10 cellular contexts compared by ENCODE assay signal in the genomic region with DNA sequence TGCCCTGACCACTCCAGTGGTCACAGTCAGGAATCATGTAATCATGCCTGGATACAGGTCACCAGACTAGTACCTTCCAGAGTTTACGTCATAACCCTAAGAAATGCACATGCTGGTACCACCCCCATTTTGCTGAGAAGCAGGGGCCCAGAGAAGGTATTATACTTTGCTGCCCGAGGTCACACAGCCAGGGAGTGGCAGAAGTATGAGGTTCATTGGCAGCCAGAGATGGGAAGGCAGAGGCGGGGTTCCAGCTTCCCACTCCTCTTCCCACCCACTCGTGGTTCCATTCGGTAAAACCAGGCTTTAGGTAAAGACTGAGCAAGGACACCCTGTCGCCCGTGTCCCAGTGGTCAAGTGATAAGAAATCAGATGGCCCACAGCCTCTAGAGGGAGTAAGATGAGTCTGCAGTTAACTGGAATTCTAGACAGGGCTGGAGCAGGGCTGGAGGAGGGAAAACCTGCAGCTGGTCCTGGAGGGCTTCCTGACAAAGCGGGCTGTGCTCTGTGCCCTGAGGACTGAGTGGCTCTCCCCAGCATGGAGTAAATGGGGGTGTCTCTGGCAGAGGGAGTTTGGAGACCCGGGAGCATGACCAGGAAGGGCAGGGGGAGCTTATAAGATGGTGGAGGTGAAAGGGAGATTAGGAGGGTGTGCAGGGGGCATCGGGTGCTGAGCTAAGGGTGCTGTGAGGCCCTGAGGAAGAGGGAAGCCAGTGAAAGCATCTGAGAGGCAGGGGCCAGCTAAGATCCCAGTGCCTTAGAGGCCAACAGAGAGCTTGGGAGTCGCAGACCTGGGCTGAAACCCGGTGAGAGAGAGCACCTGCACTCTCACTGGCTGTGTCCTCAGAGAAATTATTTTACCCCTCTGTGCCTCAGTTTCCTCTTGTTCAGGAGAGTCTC. TPM values are rescaled to one million over a fixed set of nuclear protein-coding genes. Genes with fewer than 3 reads are reported as not detected.
DNase-seq lines count a peak whose midpoint lies in the region; ATAC-seq and TF ChIP-seq lines count a peak whose summit lies in the region.
"Had no signal": no experiment of that assay in that cellular context is flagged by ENCODE, and none has a peak within 500 bp of the region (broad histone marks: within the 10 kb centered on the region; RNA-seq: fewer than 3 reads in every experiment).

No MANE protein-coding gene starts in this region.

- ATAC-seq in left ventricle myocardium superior, result no peak
- no peak for ATAC-seq in GM21786 (IDR thresholded peaks at IDR 0.05; ENCODE audit: unreplicated experiment)
- no peak for ATAC-seq in stimulated activated naive CD8-positive, alpha-beta T cell treated with anti-CD3 and anti-CD28 coated beads, Interleukin-15, amount 100 ng/mL, for 72 hours
- no peak for ATAC-seq in GM21576 (IDR thresholded peaks at IDR 0.05; ENCODE audit: unreplicated experiment)

- 65% methylated on average over 12 of the region's 12 CpGs for WGBS in hepatocyte (ENCODE audit: low lambda C conversion rate, missing lambda C conversion rate)

- H3K27me3 ChIP-seq in left ventricle myocardium inferior (ENCODE audit: low read depth) (peaks cover 18% of the 10 kb centered on the region), WERI-Rb-1 (ENCODE audit: insufficient read depth, low read depth, severe bottlenecking) (no peaks in the 10 kb centered on the region), hepatocyte (peaks cover 15% of the 10 kb centered on the region)

- H4K20me1 ChIP-seq in hepatocyte (ENCODE audit: insufficient read depth, poor library complexity, severe bottlenecking), result peaks cover 2% of the 10 kb centered on the region

- no peak overlapping the region for H2AFZ ChIP-seq in hepatocyte

- intact Hi-C loops in left ventricle myocardium inferior (cut with micrococcal nuclease) (no loop called here), left ventricle myocardium superior (cut with micrococcal nuclease) (no loop called here)

- H3K27me3 Mint-ChIP-seq in type B pancreatic cell, result peaks cover 44% of the 10 kb centered on the region
- H3K27me3 Mint-ChIP-seq in stimulated activated naive CD8-positive, alpha-beta T cell treated with anti-CD3 and anti-CD28 coated beads, Interleukin-15, amount 100 ng/mL, for 72 hours, result peaks cover 54% of the 10 kb centered on the region

- no peaks in the 10 kb centered on the region for H3K36me3 ChIP-seq in left ventricle myocardium inferior
- peaks cover 77% of the 10 kb centered on the region for H3K36me3 ChIP-seq in WERI-Rb-1
- no peaks in the 10 kb centered on the region for H3K36me3 ChIP-seq in hepatocyte (replicated peaks; ENCODE audit: insufficient read depth, low read depth)

- H3K27ac ChIP-seq in left ventricle myocardium inferior (replicated peaks) (peak overlapping the region; percentile 93), WERI-Rb-1 (peak overlapping the region; percentile 14), hepatocyte (no peak overlapping the region)

- peaks cover 6% of the 10 kb centered on the region for H3K79me2 ChIP-seq in hepatocyte

- peaks cover 29% of the 10 kb centered on the region for H3K4me1 Mint-ChIP-seq in type B pancreatic cell (ENCODE audit: unreplicated experiment)
- H3K4me1 Mint-ChIP-seq in stimulated activated naive CD8-positive, alpha-beta T cell treated with anti-CD3 and anti-CD28 coated beads, Interleukin-15, amount 100 ng/mL, for 72 hours, result peaks cover 12% of the 10 kb centered on the region

- no peak for TF ChIP-seq CTCF in left ventricle myocardium inferior (IDR thresholded peaks at IDR 0.05; ENCODE audit: borderline replicate concordance)
- peak; percentile 60 for TF ChIP-seq CTCF in WERI-Rb-1 (IDR thresholded peaks at IDR 0.05; ENCODE audit: low read depth, low read length)
- TF ChIP-seq CTCF in hepatocyte (IDR thresholded peaks at IDR 0.05; ENCODE audit: poor library complexity), result peak; percentile 32
- peak; percentile 62 for TF ChIP-seq CTCF in type B pancreatic cell (conservative IDR thresholded peaks at IDR 0.05)

- DNase-seq in left ventricle myocardium inferior (no peak), left ventricle myocardium superior (no peak), WERI-Rb-1 (peak; percentile 56), hepatocyte (ENCODE audit: low spot score) (no peak), type B pancreatic cell (ENCODE audit: extremely low spot score, unreplicated experiment) (no peak)
- DNase-seq in stimulated activated naive CD8-positive, alpha-beta T cell treated with anti-CD3 and anti-CD28 coated beads, Interleukin-15, amount 100 ng/mL, for 72 hours, result no peak
- DNase-seq: activated naive CD4-positive, alpha-beta T cell treated with anti-CD3 and anti-CD28 coated beads, Interleukin-2, amount 10 ng/mL, durations not matched to agents 7 days and 5 days; Calu3 had no signal

- H3K4me1 ChIP-seq in left ventricle myocardium inferior (peaks cover 97% of the 10 kb centered on the region), hepatocyte (ENCODE audit: insufficient read depth) (peaks cover 27% of the 10 kb centered on the region)

- no peaks in the 10 kb centered on the region for H3K9me2 ChIP-seq in hepatocyte (replicated peaks; ENCODE audit: insufficient read depth)

- no peak overlapping the region for H3K27ac Mint-ChIP-seq in type B pancreatic cell
- H3K27ac Mint-ChIP-seq in stimulated activated naive CD8-positive, alpha-beta T cell treated with anti-CD3 and anti-CD28 coated beads, Interleukin-15, amount 100 ng/mL, for 72 hours, result no peak overlapping the region
- H3K27ac Mint-ChIP-seq: activated naive CD4-positive, alpha-beta T cell treated with anti-CD3 and anti-CD28 coated beads, Interleukin-2, amount 10 ng/mL, durations not matched to agents 7 days and 5 days had no signal

- H3K4me3 Mint-ChIP-seq in type B pancreatic cell, result peak overlapping the region; percentile 64
- H3K4me3 Mint-ChIP-seq in stimulated activated naive CD8-positive, alpha-beta T cell treated with anti-CD3 and anti-CD28 coated beads, Interleukin-15, amount 100 ng/mL, for 72 hours, result no peak overlapping the region
- H3K4me3 Mint-ChIP-seq: activated naive CD4-positive, alpha-beta T cell treated with anti-CD3 and anti-CD28 coated beads, Interleukin-2, amount 10 ng/mL, durations not matched to agents 7 days and 5 days had no signal

- H3K9me3 ChIP-seq in left ventricle myocardium inferior (replicated peaks) (no peaks in the 10 kb centered on the region), WERI-Rb-1 (ENCODE audit: severe bottlenecking) (no peaks in the 10 kb centered on the region), hepatocyte (ENCODE audit: low read depth) (no peaks in the 10 kb centered on the region)

- H3K36me3 Mint-ChIP-seq in type B pancreatic cell, result no peaks in the 10 kb centered on the region
- H3K36me3 Mint-ChIP-seq: activated naive CD4-positive, alpha-beta T cell treated with anti-CD3 and anti-CD28 coated beads, Interleukin-2, amount 10 ng/mL, durations not matched to agents 7 days and 5 days had no signal

- no peaks in the 10 kb centered on the region for H3K9me3 Mint-ChIP-seq in type B pancreatic cell
- no peaks in the 10 kb centered on the region for H3K9me3 Mint-ChIP-seq in stimulated activated naive CD8-positive, alpha-beta T cell treated with anti-CD3 and anti-CD28 coated beads, Interleukin-15, amount 100 ng/mL, for 72 hours
- H3K9me3 Mint-ChIP-seq: activated naive CD4-positive, alpha-beta T cell treated with anti-CD3 and anti-CD28 coated beads, Interleukin-2, amount 10 ng/mL, durations not matched to agents 7 days and 5 days had no signal

- no peak overlapping the region for H3K4me2 ChIP-seq in hepatocyte

- H3K4me3 ChIP-seq in left ventricle myocardium inferior (no peak overlapping the region), WERI-Rb-1 (ENCODE audit: low read depth, low read length) (no peak overlapping the region), hepatocyte (no peak overlapping the region)

RNA-seq across cellular contexts. Expression of gene FAM222A, which starts 5.7 kb away (rescaled TPM):
- total RNA-seq in left ventricle myocardium inferior (20.0 TPM), left ventricle myocardium superior (25.7 TPM), hepatocyte (7.4 and 8.5 TPM in 2 replicates), type B pancreatic cell (ENCODE audit: low replicate concordance) (7.9 and 11.5 TPM in 2 replicates)
- polyA plus RNA-seq in hepatocyte, result 8.3 and 11.3 TPM in 2 replicates
